In the genomic region with DNA sequence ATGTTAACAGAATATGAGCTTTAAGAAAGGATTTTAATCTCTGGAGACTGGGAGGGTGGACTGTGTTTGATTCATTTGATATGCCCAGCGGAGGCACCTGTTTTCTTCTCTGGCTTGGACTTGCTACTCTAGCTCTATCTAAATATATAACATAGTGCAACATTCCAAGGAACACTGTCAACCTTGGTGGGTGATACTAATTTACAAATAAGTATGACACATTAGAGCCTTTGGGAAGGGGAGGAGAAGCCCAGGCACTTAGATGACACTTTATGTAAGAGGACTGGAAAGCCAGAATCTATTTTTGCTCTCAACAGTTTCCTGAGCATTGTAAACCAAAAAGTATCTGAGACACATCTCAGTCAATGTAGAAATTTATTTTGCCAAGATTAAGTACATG, we compare ENCODE assay signal across 35 cellular contexts.
"Had no signal": no experiment of that assay in that cellular context is flagged by ENCODE, and none has a peak within 500 bp of the region (broad histone marks: within the 10 kb centered on the region; RNA-seq: fewer than 3 reads in every experiment).

No MANE protein-coding gene starts in this region.

- DNase-seq: Karpas-422, Kasumi-1, MG63, MM.1S, MV-4-11, NCI-H1048, NCI-H1092, NCI-H1092 treated with DMSO at 0.1 percent for 48 hours, NCI-H1105, NCI-H1105 treated with DMSO at 0.1 percent for 48 hours, NCI-H1417, NCI-H1417 treated with DMSO at 0.1 percent for 48 hours, NCI-H1436, NCI-H1436 treated with DMSO at 0.1 percent for 48 hours, NCI-H146, NCI-H1694, NCI-H1694 treated with DMSO at 0.1 percent for 48 hours, NCI-H187, NCI-H187 treated with DMSO at 0.1 percent for 48 hours, NCI-H1930, NCI-H2029, NCI-H2029 treated with DMSO at 0.1 percent for 48 hours, NCI-H2081, NCI-H2081 treated with DMSO at 0.1 percent for 48 hours, NCI-H2107, NCI-H2171, NCI-H2171 treated with DMSO at 0.1 percent for 48 hours, NCI-H2227 treated with DMSO at 0.1 percent for 48 hours, NCI-H226, NCI-H345, NCI-H446, NCI-H446 treated with DMSO at 0.1 percent for 48 hours, NCI-H510A, NCI-H510A treated with DMSO at 0.1 percent for 48 hours had no signal

- H3K4me2 ChIP-seq: KMS-11 had no signal

- H3K36me3 ChIP-seq: MG63 had no signal

- H3K9ac ChIP-seq: KMS-11 had no signal

- H3K4me3 ChIP-seq: MG63 had no signal

- H3K27ac ChIP-seq: KMS-11 had no signal

- H3K9me3 ChIP-seq: MG63 had no signal
